ENCODE assay signal across 23 cellular contexts in genomic region chr1:61270107-61270506, GRCh38.
DNase-seq lines count a peak whose midpoint lies in the region; ATAC-seq and TF ChIP-seq lines count a peak whose summit lies in the region.
"Had no signal": no experiment of that assay in that cellular context is flagged by ENCODE, and none has a peak within 500 bp of the region (broad histone marks: within the 10 kb centered on the region; RNA-seq: fewer than 3 reads in every experiment).

No MANE protein-coding gene starts in this region.

- no peak overlapping the region for H3K4me3 ChIP-seq in GM23338
- H3K4me3 ChIP-seq: BLaER1 treated with 17β-estradiol and CSF1 and Interleukin-3, amounts not matched to agents 10 nM and 100 nM had no signal

- H3K27me3 Mint-ChIP-seq in activated CD4-positive, alpha-beta T cell treated with anti-CD3 and anti-CD28 coated beads, Interleukin-2, amount 10 ng/mL, durations not matched to agents 24 days and 14 days: peaks cover 8% of the 10 kb centered on the region
- peaks cover 6% of the 10 kb centered on the region for H3K27me3 Mint-ChIP-seq in GM23338 (ENCODE audit: insufficient read depth, low read depth, poor library complexity)
- H3K27me3 Mint-ChIP-seq in activated T-helper 17 cell treated with anti-CD3 and anti-CD28 coated beads, Interleukin-2, amount 50 U/mL, for 72 hours: no peaks in the 10 kb centered on the region
- peaks cover 1% of the 10 kb centered on the region for H3K27me3 Mint-ChIP-seq in endothelial cell (ENCODE audit: unreplicated experiment)
- H3K27me3 Mint-ChIP-seq: CD4-positive, alpha-beta memory T cell had no signal

- no peaks in the 10 kb centered on the region for H3F3A ChIP-seq in GM23338 (replicated peaks; ENCODE audit: low read depth)

- no peaks in the 10 kb centered on the region for H3K36me3 Mint-ChIP-seq in activated CD4-positive, alpha-beta T cell treated with anti-CD3 and anti-CD28 coated beads, Interleukin-2, amount 10 ng/mL, durations not matched to agents 24 days and 14 days (ENCODE audit: low read depth)
- H3K36me3 Mint-ChIP-seq in GM23338 (ENCODE audit: low read depth) (no peaks in the 10 kb centered on the region), endothelial cell (ENCODE audit: low read depth, unreplicated experiment) (no peaks in the 10 kb centered on the region)
- no peaks in the 10 kb centered on the region for H3K36me3 Mint-ChIP-seq in activated T-helper 17 cell treated with anti-CD3 and anti-CD28 coated beads, Interleukin-2, amount 50 U/mL, for 72 hours (ENCODE audit: low read depth)
- H3K36me3 Mint-ChIP-seq: CD4-positive, alpha-beta memory T cell had no signal

- intact Hi-C loops in activated CD4-positive, alpha-beta T cell treated with anti-CD3 and anti-CD28 coated beads, Interleukin-2, amount 10 ng/mL, durations not matched to agents 24 days and 14 days (cut with micrococcal nuclease): loop anchor here (2.0 kb wide), 1 partner anchor 63 kb away; no protein-coding TSS in a partner anchor

- no peak overlapping the region for H2AFZ ChIP-seq in GM23338

- H3K9me2 ChIP-seq in GM23338 (ENCODE audit: insufficient read depth): no peaks in the 10 kb centered on the region

- no peaks in the 10 kb centered on the region for H4K20me1 ChIP-seq in GM23338 (replicated peaks; ENCODE audit: insufficient read depth)
- H4K20me1 ChIP-seq: BLaER1 treated with 17β-estradiol and CSF1 and Interleukin-3, amounts not matched to agents 10 nM and 100 nM had no signal

- no peak overlapping the region for H3K4me3 Mint-ChIP-seq in activated CD4-positive, alpha-beta T cell treated with anti-CD3 and anti-CD28 coated beads, Interleukin-2, amount 10 ng/mL, durations not matched to agents 24 days and 14 days
- H3K4me3 Mint-ChIP-seq in GM23338: no peak overlapping the region
- H3K4me3 Mint-ChIP-seq in activated T-helper 17 cell treated with anti-CD3 and anti-CD28 coated beads, Interleukin-2, amount 50 U/mL, for 72 hours: peak overlapping the region; percentile 49
- no peak overlapping the region for H3K4me3 Mint-ChIP-seq in endothelial cell (ENCODE audit: unreplicated experiment)
- H3K4me3 Mint-ChIP-seq: H9 had no signal

- no peaks in the 10 kb centered on the region for H3K9me3 Mint-ChIP-seq in activated CD4-positive, alpha-beta T cell treated with anti-CD3 and anti-CD28 coated beads, Interleukin-2, amount 10 ng/mL, durations not matched to agents 24 days and 14 days
- H3K9me3 Mint-ChIP-seq in GM23338: no peaks in the 10 kb centered on the region
- H3K9me3 Mint-ChIP-seq in activated T-helper 17 cell treated with anti-CD3 and anti-CD28 coated beads, Interleukin-2, amount 50 U/mL, for 72 hours: no peaks in the 10 kb centered on the region
- no peaks in the 10 kb centered on the region for H3K9me3 Mint-ChIP-seq in endothelial cell (ENCODE audit: unreplicated experiment)
- H3K9me3 Mint-ChIP-seq: CD4-positive, alpha-beta memory T cell; H9 had no signal

- no peaks in the 10 kb centered on the region for H3K36me3 ChIP-seq in GM23338 (ENCODE audit: insufficient read depth)
- H3K36me3 ChIP-seq: BLaER1 treated with 17β-estradiol and CSF1 and Interleukin-3, amounts not matched to agents 10 nM and 100 nM had no signal

- H3K27ac Mint-ChIP-seq in activated CD4-positive, alpha-beta T cell treated with anti-CD3 and anti-CD28 coated beads, Interleukin-2, amount 10 ng/mL, durations not matched to agents 24 days and 14 days: peak overlapping the region; percentile 54
- H3K27ac Mint-ChIP-seq in GM23338 (peak overlapping the region; percentile 46), endothelial cell (ENCODE audit: unreplicated experiment) (peak overlapping the region; percentile 48)
- peak overlapping the region; percentile 88 for H3K27ac Mint-ChIP-seq in activated T-helper 17 cell treated with anti-CD3 and anti-CD28 coated beads, Interleukin-2, amount 50 U/mL, for 72 hours
- H3K27ac Mint-ChIP-seq: CD4-positive, alpha-beta memory T cell had no signal

- no peak overlapping the region for H3K27ac ChIP-seq in GM23338 (ENCODE audit: low read depth)
- H3K27ac ChIP-seq: BLaER1 treated with 17β-estradiol and CSF1 and Interleukin-3, amounts not matched to agents 10 nM and 100 nM had no signal

- no peak for DNase-seq in activated CD4-positive, alpha-beta T cell treated with anti-CD3 and anti-CD28 coated beads, Interleukin-2, amount 10 ng/mL, durations not matched to agents 24 days and 14 days
- DNase-seq in activated CD4-positive, alpha-beta T cell treated with anti-CD3 and anti-CD28 coated beads for 48 hours: no peak
- no peak for DNase-seq in GM23338 (ENCODE audit: low spot score)
- DNase-seq in endothelial cell (ENCODE audit: low spot score): no peak
- no peak for DNase-seq in GM10266 (ENCODE audit: extremely low spot score)
- no peak for DNase-seq in LoVo (ENCODE audit: low spot score)
- DNase-seq in activated effector memory CD4-positive, alpha-beta T cell treated with Interleukin-2 at 50 U/mL for 16 hours: no peak
- DNase-seq: 8988T, Caco-2, DMS 273 treated with DMSO at 0.1 percent for 48 hours, DND-41, H9, KBM-7, NCI-H1105, NCI-H146, NCI-H2029, NCI-H2227 treated with DMSO at 0.1 percent for 48 hours, NCI-H510A, NCI-H748 treated with DMSO at 0.1 percent for 48 hours, SIG-M5 had no signal

- no peaks in the 10 kb centered on the region for H3K79me2 ChIP-seq in GM23338 (replicated peaks; ENCODE audit: insufficient read depth)

- TF ChIP-seq CTCF in GM23338 (conservative IDR thresholded peaks at IDR 0.05; ENCODE audit: low read depth in 2 of 2) (no peak), endothelial cell (IDR thresholded peaks at IDR 0.05; ENCODE audit: unreplicated experiment) (no peak), GM10266 (IDR thresholded peaks at IDR 0.05; ENCODE audit: control insufficient read depth, insufficient read depth, low read depth, missing control alignments) (no peak)

- peaks cover 14% of the 10 kb centered on the region for H3K4me1 ChIP-seq in GM23338 (ENCODE audit: insufficient read depth)
- H3K4me1 ChIP-seq: BLaER1 treated with 17β-estradiol and CSF1 and Interleukin-3, amounts not matched to agents 10 nM and 100 nM had no signal

- H3K4me1 Mint-ChIP-seq in activated CD4-positive, alpha-beta T cell treated with anti-CD3 and anti-CD28 coated beads, Interleukin-2, amount 10 ng/mL, durations not matched to agents 24 days and 14 days: no peaks in the 10 kb centered on the region
- H3K4me1 Mint-ChIP-seq in GM23338 (peaks cover 26% of the 10 kb centered on the region), endothelial cell (ENCODE audit: unreplicated experiment) (peaks cover 31% of the 10 kb centered on the region)
- peaks cover 22% of the 10 kb centered on the region for H3K4me1 Mint-ChIP-seq in activated T-helper 17 cell treated with anti-CD3 and anti-CD28 coated beads, Interleukin-2, amount 50 U/mL, for 72 hours

- no peak overlapping the region for H3K4me2 ChIP-seq in GM23338
- H3K4me2 ChIP-seq: BLaER1 treated with 17β-estradiol and CSF1 and Interleukin-3, amounts not matched to agents 10 nM and 100 nM had no signal

- no peaks in the 10 kb centered on the region for H3K27me3 ChIP-seq in GM23338 (ENCODE audit: insufficient read depth)
- H3K27me3 ChIP-seq: BLaER1 treated with 17β-estradiol and CSF1 and Interleukin-3, amounts not matched to agents 10 nM and 100 nM had no signal

- no peak for ATAC-seq in GM23338
- ATAC-seq in activated T-helper 17 cell treated with anti-CD3 and anti-CD28 coated beads, Interleukin-2, amount 50 U/mL, for 72 hours (replicated peaks): no peak

TF ChIP-seq in GM23338, 12 proteins besides CTCF, POLR2A, EP300 and RAD21:
- TF ChIP-seq ZNF114 (CRISPR knock-in tag; IDR thresholded peaks at IDR 0.05) (no peak), REST (IDR thresholded peaks at IDR 0.05; ENCODE audit: unreplicated experiment) (no peak), ETS1 (IDR thresholded peaks at IDR 0.05) (no peak), POLR2AphosphoS5 (IDR thresholded peaks at IDR 0.05; ENCODE audit: low read depth) (no peak), EZH2phosphoT487 (IDR thresholded peaks at IDR 0.05; ENCODE audit: unreplicated experiment) (no peak), EZH2 (IDR thresholded peaks at IDR 0.05; ENCODE audit: low read depth, unreplicated experiment) (no peak), JUNB (IDR thresholded peaks at IDR 0.05; ENCODE audit: unreplicated experiment) (no peak)
TF ChIP-seq in GM23338: peak in this region for 0.
